ENCODE assay signal across 7 cellular contexts in the genomic region with DNA sequence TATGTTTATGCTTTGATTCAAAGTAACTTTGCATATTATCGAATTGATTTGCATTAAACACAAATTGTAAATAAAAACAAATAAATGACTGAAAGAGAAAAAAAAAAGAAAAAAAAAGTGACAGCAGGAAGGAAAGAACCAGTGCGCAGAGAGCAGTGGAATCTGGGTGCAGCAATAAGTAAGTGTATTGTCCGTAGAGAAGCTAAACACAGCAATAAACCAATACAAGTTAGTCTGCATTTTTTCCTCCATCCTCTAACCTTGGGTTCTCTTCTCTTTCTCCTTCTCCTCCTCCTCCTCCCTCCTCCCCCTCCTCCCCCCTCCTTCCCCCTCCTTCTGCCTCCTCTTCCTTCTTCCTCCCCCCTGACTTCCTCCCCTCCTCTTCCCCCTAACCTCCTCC.
"Had no signal": no experiment of that assay in that cellular context is flagged by ENCODE, and none has a peak within 500 bp of the region (broad histone marks: within the 10 kb centered on the region; RNA-seq: fewer than 3 reads in every experiment).

No MANE protein-coding gene starts in this region.

- H3K4me2 ChIP-seq: KMS-11 had no signal

- H3K4me3 Mint-ChIP-seq: IgD-negative memory B cell had no signal

- H3K27ac Mint-ChIP-seq: IgD-negative memory B cell had no signal

- H3K27ac ChIP-seq: HL-60, KMS-11 had no signal

- H3K36me3 Mint-ChIP-seq: IgD-negative memory B cell had no signal

- FAIRE-seq: HTR-8/SVneo had no signal

- H3K9ac ChIP-seq: KMS-11 had no signal

- DNase-seq: IMR-90, KBM-7, KG1 had no signal
